ENCODE assay signal across 7 cellular contexts in the genomic region with DNA sequence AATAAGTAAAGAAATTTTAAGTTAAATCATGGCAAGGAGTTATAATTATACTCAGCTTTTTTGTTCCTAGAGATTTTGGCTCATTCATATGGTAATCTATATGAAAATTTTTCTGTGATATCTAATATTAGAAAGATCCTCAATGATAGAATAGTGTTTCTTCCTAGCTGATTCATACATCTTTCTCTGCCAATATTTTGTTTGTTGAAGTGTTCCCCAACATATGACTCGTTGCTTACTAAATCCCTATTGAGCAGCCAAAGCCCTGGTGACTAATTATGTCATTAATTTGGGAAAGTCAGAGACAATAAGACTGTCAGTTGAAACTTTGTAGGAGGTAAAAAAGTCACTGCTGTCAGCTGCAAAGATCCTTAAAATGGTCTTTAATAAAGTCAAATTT.
A peak's percentile ranks its signal among the peaks of the same experiment; 100 is the strongest.
DNase-seq lines count a peak whose midpoint lies in the region; TF ChIP-seq lines count a peak whose summit lies in the region.
"Not testable (repeated sequence)": the region's sequence is repeated elsewhere in the genome, so short reads cannot be mapped to it uniquely, and the experiment has no call there.

No MANE protein-coding gene starts in this region.

- not testable (repeated sequence) for TF ChIP-seq CTCF in astrocyte of the spinal cord (IDR thresholded peaks at IDR 0.05; ENCODE audit: low read depth, low read length); fibroblast of pulmonary artery (IDR thresholded peaks at IDR 0.05; ENCODE audit: low read length, missing control alignments)

- DNase-seq in HS-5 (ENCODE audit: low read depth) = peak; percentile 40
- peak; percentile 54 for DNase-seq in NCI-H446 treated with DMSO at 0.1 percent for 48 hours (lab: John Stamatoyannopoulos, UW)
- peak; percentile 67 for DNase-seq in RKO (ENCODE audit: low spot score)
- DNase-seq in astrocyte of the spinal cord (ENCODE audit: low read depth, low spot score) = peak; percentile 5
- peak; percentile 31 for DNase-seq in epithelial cell of prostate (ENCODE audit: low read depth, low spot score)
- peak; percentile 9 for DNase-seq in fibroblast of pulmonary artery (ENCODE audit: low read depth)
- peak; percentile 55 for DNase-seq in renal cortical epithelial cell (ENCODE audit: low read depth)

- not testable (repeated sequence) for H3K4me3 ChIP-seq in astrocyte of the spinal cord (ENCODE audit: low read depth, low read length); fibroblast of pulmonary artery (replicated peaks; ENCODE audit: low read depth, low read length)

- H3K27ac ChIP-seq in epithelial cell of prostate = not testable (repeated sequence)

- in situ Hi-C loops in astrocyte of the spinal cord (cut with HindIII; ENCODE audit: low sequenced_read_pairs) = not testable (repeated sequence)

Comparison
In these comparisons a context has a peak if more than half of its experiments do, and no peak if none do; other contexts are left out.
1. DNase-seq: peak in every context shown above with its lines; median percentile 67 in RKO; 55 in renal cortical epithelial cell; 54 in NCI-H446 treated with DMSO at 0.1 percent for 48 hours; 40 in HS-5; 31 in epithelial cell of prostate; 9 in fibroblast of pulmonary artery; 5 in astrocyte of the spinal cord.